Comparison of ENCODE assay signal across 15 cellular contexts in genomic region chr21:15617968-15618367, GRCh38.
A peak's percentile ranks its signal among the peaks of the same experiment; 100 is the strongest.
DNase-seq lines count a peak whose midpoint lies in the region; ATAC-seq and TF ChIP-seq lines count a peak whose summit lies in the region.
"Had no signal": no experiment of that assay in that cellular context is flagged by ENCODE, and none has a peak within 500 bp of the region (broad histone marks: within the 10 kb centered on the region; RNA-seq: fewer than 3 reads in every experiment).

No MANE protein-coding gene starts in this region.

- H3K9ac ChIP-seq in SK-N-MC (ENCODE audit: insufficient read length) = no peak overlapping the region

- DNase-seq in HFF-Myc (ENCODE audit: extremely low read depth, low read depth) (peak; percentile 26), SK-N-MC (ENCODE audit: low read depth, low spot score) (peak; percentile 26), fibroblast of peridontal ligament (ENCODE audit: extremely low read depth) (peak; percentile 66), retinal pigment epithelial cell (ENCODE audit: low read depth) (peak; percentile 49)
- no peak for DNase-seq in activated CD8-positive, alpha-beta T cell treated with anti-CD3 and anti-CD28 coated beads for 36 hours
- DNase-seq: activated T-cell treated with anti-CD3 and anti-CD28 coated beads for 4 hours; cerebellar nuclear complex; DMS153; heart right ventricle; naive B cell; NCI-H774; stimulated activated CD4-positive, alpha-beta T cell treated with anti-CD3 and anti-CD28 coated beads, Interleukin-2, amount 100 ng/mL, for 24 hours had no signal

- TF ChIP-seq CTCF in HFF-Myc (IDR thresholded peaks at IDR 0.05; ENCODE audit: low read depth, low read length, missing control alignments) (no peak), retinal pigment epithelial cell (conservative IDR thresholded peaks at IDR 0.05; ENCODE audit: low read depth, low read length) (no peak)
- no peak for TF ChIP-seq CTCF in activated CD8-positive, alpha-beta T cell treated with anti-CD3 and anti-CD28 coated beads for 36 hours (IDR thresholded peaks at IDR 0.05)

- no peaks in the 10 kb centered on the region for H3K4me1 Mint-ChIP-seq in activated CD8-positive, alpha-beta T cell treated with anti-CD3 and anti-CD28 coated beads for 36 hours (ENCODE audit: low read depth)
- H3K4me1 Mint-ChIP-seq: naive B cell had no signal

- no peak for ATAC-seq in activated CD8-positive, alpha-beta T cell treated with anti-CD3 and anti-CD28 coated beads for 36 hours
- ATAC-seq in GM21825 (IDR thresholded peaks at IDR 0.05; ENCODE audit: unreplicated experiment) (no peak), GM21360 (IDR thresholded peaks at IDR 0.05; ENCODE audit: unreplicated experiment) (no peak), HG03521 (IDR thresholded peaks at IDR 0.05; ENCODE audit: unreplicated experiment) (no peak)
- ATAC-seq: heart right ventricle had no signal

- H3K4me3 ChIP-seq in HFF-Myc (replicated peaks; ENCODE audit: low read depth, low read length) (no peak overlapping the region), SK-N-MC (no peak overlapping the region), retinal pigment epithelial cell (ENCODE audit: low read length) (no peak overlapping the region)
- H3K4me3 ChIP-seq: heart right ventricle had no signal

- no peaks in the 10 kb centered on the region for H3K36me3 ChIP-seq in SK-N-MC (ENCODE audit: insufficient read depth, low read length)
- H3K36me3 ChIP-seq: heart right ventricle had no signal

- H3K27me3 Mint-ChIP-seq in activated CD8-positive, alpha-beta T cell treated with anti-CD3 and anti-CD28 coated beads for 36 hours = no peaks in the 10 kb centered on the region

- no peaks in the 10 kb centered on the region for H3K9me3 Mint-ChIP-seq in activated CD8-positive, alpha-beta T cell treated with anti-CD3 and anti-CD28 coated beads for 36 hours
- H3K9me3 Mint-ChIP-seq: naive B cell had no signal

- no peaks in the 10 kb centered on the region for H3K36me3 Mint-ChIP-seq in activated CD8-positive, alpha-beta T cell treated with anti-CD3 and anti-CD28 coated beads for 36 hours (ENCODE audit: low read depth)
- H3K36me3 Mint-ChIP-seq: naive B cell had no signal

- POLR2A ChIA-PET in activated CD8-positive, alpha-beta T cell treated with anti-CD3 and anti-CD28 coated beads for 36 hours (lab: Charles Lee) = no interaction called here

- no peaks in the 10 kb centered on the region for H3K9me3 ChIP-seq in SK-N-MC (ENCODE audit: low read depth, low read length)
- H3K9me3 ChIP-seq: heart right ventricle had no signal

- CTCF ChIA-PET in activated CD8-positive, alpha-beta T cell treated with anti-CD3 and anti-CD28 coated beads for 36 hours (lab: Charles Lee) = no interaction called here

- H3K27ac Mint-ChIP-seq in activated CD8-positive, alpha-beta T cell treated with anti-CD3 and anti-CD28 coated beads for 36 hours = no peak overlapping the region
- H3K27ac Mint-ChIP-seq: naive B cell had no signal

- H3K4me3 Mint-ChIP-seq in activated CD8-positive, alpha-beta T cell treated with anti-CD3 and anti-CD28 coated beads for 36 hours = no peak overlapping the region
- H3K4me3 Mint-ChIP-seq: naive B cell had no signal

- intact Hi-C loops in activated CD8-positive, alpha-beta T cell treated with anti-CD3 and anti-CD28 coated beads for 36 hours (cut with micrococcal nuclease) = no loop called here

- no peak overlapping the region for H3K27ac ChIP-seq in SK-N-MC
- H3K27ac ChIP-seq: heart right ventricle had no signal
